In the genomic region with DNA sequence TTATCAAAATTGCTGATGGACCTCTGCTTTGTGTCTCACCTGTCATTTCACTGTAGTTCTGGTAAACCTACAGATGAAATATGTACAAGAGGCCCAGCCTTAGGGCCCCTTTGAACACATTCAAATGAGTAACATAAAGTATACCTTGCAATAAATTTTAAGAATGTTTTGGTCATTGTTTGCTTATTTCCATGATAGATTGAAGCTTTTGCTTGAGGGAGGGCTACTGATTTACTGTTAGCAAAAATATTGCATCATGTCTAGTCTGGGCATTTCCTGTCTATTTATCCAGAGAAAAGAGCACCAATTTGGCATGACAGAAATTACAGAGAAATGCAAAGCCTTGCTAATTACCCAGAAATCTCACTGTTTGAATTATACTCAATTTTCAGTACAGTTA, we compare ENCODE assay signal across 32 cellular contexts.
"Had no signal": no experiment of that assay in that cellular context is flagged by ENCODE, and none has a peak within 500 bp of the region (broad histone marks: within the 10 kb centered on the region; RNA-seq: fewer than 3 reads in every experiment).

No MANE protein-coding gene starts in this region.

- H3K9me3 ChIP-seq: ascending aorta, SJCRH30 had no signal

- H3K27me3 ChIP-seq: ascending aorta, cardiac muscle cell, SJCRH30 had no signal

- DNase-seq: activated B cell treated with CpG ODN at 0.5 μM for 24 hours; activated CD4-positive, alpha-beta memory T cell treated with anti-CD3 and anti-CD28 coated beads, Interleukin-2, amount 10 ng/mL, durations not matched to agents 7 days and 5 days; activated CD4-positive, alpha-beta T cell treated with anti-CD3 and anti-CD28 coated beads for 4 hours; activated CD4-positive, alpha-beta T cell treated with anti-CD3 and anti-CD28 coated beads, Interleukin-2, amount 50 U/mL, for 1 hour; activated CD4-positive, CD25-positive, alpha-beta regulatory T cell treated with anti-CD3 and anti-CD28 coated beads, Interleukin-2, amount 50 U/mL, for 72 hours; activated CD8-positive, alpha-beta memory T cell treated with anti-CD3 and anti-CD28 coated beads for 24 hours; activated CD8-positive, alpha-beta memory T cell treated with anti-CD3 and anti-CD28 coated beads, Interleukin-2, amount 10 ng/mL, durations not matched to agents 7 days and 5 days; activated CD8-positive, alpha-beta memory T cell treated with anti-CD3 and anti-CD28 coated beads, Interleukin-2, amount 50 U/mL, for 48 hours; activated effector memory CD4-positive, alpha-beta T cell treated with Interleukin-2 at 50 U/mL for 16 hours; activated naive CD4-positive, alpha-beta T cell treated with anti-CD3 and anti-CD28 coated beads, Interleukin-2, amount 10 ng/mL, durations not matched to agents 7 days and 5 days; activated naive CD8-positive, alpha-beta T cell treated with anti-CD3 and anti-CD28 coated beads, Interleukin-2, amount 50 U/mL, for 24 hours; activated T-cell treated with anti-CD3 and anti-CD28 coated beads, Interleukin-2, amount 50 U/mL, for 48 hours; amygdala; NCI-H1092 treated with DMSO at 0.1 percent for 48 hours; NCI-H1436; NCI-H1694; NCI-H1930; NCI-H2081 treated with DMSO at 0.1 percent for 48 hours; NCI-H226; NCI-H446 treated with DMSO at 0.1 percent for 48 hours; NCI-H524; SHP77; SJCRH30; SW 1271; T-helper 1 cell; T-helper 2 cell; T-helper 9 cell had no signal

- H3K36me3 ChIP-seq: ascending aorta, cardiac muscle cell, SJCRH30 had no signal

- H3K4me3 ChIP-seq: ascending aorta, cardiac muscle cell, K562, SJCRH30 had no signal

- H3K4me1 ChIP-seq: ascending aorta, SJCRH30 had no signal

- ATAC-seq: activated CD8-positive, alpha-beta memory T cell treated with anti-CD3 and anti-CD28 coated beads, Interleukin-2, amount 10 ng/mL, durations not matched to agents 7 days and 5 days; activated naive CD8-positive, alpha-beta T cell treated with anti-CD3 and anti-CD28 coated beads, Interleukin-2, amount 50 U/mL, for 24 hours; K562; Panc1 had no signal

- H3K27ac ChIP-seq: ascending aorta, cardiac muscle cell, SJCRH30, VCaP had no signal
